1 cellular context compared by ENCODE assay signal in the genomic region with DNA sequence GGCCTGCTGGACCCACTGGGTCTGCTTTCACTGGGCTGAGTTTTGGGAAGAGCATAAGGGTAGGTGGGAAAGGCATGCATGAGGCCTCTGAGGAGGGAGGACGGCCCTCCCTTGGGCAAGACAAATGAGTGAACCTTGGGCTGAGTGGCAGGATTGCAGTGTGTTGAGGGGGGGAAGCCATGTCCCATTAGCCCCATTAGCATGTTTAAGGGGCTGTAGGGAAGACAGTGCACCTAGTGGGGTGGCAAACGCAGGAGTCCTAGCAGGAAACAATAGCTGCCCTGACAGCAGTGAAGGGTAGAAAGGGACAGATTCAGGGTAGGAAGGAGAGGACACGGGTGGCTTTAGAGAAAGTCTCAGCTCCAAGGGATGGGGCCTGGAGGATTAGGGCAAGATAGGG.
TF ChIP-seq lines count a peak whose summit lies in the region.

No MANE protein-coding gene starts in this region.

TF ChIP-seq in WTC11, 78 proteins besides CTCF, POLR2A, EP300 and RAD21 (continued from another document):
- TF ChIP-seq, protein P1, sequence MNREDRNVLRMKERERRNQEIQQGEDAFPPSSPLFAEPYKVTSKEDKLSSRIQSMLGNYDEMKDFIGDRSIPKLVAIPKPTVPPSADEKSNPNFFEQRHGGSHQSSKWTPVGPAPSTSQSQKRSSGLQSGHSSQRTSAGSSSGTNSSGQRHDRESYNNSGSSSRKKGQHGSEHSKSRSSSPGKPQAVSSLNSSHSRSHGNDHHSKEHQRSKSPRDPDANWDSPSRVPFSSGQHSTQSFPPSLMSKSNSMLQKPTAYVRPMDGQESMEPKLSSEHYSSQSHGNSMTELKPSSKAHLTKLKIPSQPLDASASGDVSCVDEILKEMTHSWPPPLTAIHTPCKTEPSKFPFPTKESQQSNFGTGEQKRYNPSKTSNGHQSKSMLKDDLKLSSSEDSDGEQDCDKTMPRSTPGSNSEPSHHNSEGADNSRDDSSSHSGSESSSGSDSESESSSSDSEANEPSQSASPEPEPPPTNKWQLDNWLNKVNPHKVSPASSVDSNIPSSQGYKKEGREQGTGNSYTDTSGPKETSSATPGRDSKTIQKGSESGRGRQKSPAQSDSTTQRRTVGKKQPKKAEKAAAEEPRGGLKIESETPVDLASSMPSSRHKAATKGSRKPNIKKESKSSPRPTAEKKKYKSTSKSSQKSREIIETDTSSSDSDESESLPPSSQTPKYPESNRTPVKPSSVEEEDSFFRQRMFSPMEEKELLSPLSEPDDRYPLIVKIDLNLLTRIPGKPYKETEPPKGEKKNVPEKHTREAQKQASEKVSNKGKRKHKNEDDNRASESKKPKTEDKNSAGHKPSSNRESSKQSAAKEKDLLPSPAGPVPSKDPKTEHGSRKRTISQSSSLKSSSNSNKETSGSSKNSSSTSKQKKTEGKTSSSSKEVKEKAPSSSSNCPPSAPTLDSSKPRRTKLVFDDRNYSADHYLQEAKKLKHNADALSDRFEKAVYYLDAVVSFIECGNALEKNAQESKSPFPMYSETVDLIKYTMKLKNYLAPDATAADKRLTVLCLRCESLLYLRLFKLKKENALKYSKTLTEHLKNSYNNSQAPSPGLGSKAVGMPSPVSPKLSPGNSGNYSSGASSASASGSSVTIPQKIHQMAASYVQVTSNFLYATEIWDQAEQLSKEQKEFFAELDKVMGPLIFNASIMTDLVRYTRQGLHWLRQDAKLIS (CRISPR knock-in tag; IDR thresholded peaks at IDR 0.05; ENCODE audit: borderline replicate concordance) = no peak
- TF ChIP-seq ATF1 (CRISPR knock-in tag; IDR thresholded peaks at IDR 0.05) (no peak), E2F5 (CRISPR knock-in tag; IDR thresholded peaks at IDR 0.05) (no peak), ESRRA (CRISPR knock-in tag; IDR thresholded peaks at IDR 0.05; ENCODE audit: borderline replicate concordance) (no peak)
- TF ChIP-seq, protein P2, sequence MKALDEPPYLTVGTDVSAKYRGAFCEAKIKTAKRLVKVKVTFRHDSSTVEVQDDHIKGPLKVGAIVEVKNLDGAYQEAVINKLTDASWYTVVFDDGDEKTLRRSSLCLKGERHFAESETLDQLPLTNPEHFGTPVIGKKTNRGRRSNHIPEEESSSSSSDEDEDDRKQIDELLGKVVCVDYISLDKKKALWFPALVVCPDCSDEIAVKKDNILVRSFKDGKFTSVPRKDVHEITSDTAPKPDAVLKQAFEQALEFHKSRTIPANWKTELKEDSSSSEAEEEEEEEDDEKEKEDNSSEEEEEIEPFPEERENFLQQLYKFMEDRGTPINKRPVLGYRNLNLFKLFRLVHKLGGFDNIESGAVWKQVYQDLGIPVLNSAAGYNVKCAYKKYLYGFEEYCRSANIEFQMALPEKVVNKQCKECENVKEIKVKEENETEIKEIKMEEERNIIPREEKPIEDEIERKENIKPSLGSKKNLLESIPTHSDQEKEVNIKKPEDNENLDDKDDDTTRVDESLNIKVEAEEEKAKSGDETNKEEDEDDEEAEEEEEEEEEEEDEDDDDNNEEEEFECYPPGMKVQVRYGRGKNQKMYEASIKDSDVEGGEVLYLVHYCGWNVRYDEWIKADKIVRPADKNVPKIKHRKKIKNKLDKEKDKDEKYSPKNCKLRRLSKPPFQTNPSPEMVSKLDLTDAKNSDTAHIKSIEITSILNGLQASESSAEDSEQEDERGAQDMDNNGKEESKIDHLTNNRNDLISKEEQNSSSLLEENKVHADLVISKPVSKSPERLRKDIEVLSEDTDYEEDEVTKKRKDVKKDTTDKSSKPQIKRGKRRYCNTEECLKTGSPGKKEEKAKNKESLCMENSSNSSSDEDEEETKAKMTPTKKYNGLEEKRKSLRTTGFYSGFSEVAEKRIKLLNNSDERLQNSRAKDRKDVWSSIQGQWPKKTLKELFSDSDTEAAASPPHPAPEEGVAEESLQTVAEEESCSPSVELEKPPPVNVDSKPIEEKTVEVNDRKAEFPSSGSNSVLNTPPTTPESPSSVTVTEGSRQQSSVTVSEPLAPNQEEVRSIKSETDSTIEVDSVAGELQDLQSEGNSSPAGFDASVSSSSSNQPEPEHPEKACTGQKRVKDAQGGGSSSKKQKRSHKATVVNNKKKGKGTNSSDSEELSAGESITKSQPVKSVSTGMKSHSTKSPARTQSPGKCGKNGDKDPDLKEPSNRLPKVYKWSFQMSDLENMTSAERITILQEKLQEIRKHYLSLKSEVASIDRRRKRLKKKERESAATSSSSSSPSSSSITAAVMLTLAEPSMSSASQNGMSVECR (CRISPR knock-in tag; IDR thresholded peaks at IDR 0.05; ENCODE audit: borderline replicate concordance) = no peak
